In genomic region chr13:110411316-110412105, GRCh38 we compare ENCODE assay signal across 9 cellular contexts.
A peak's percentile ranks its signal among the peaks of the same experiment; 100 is the strongest.
DNase-seq lines count a peak whose midpoint lies in the region; ATAC-seq and TF ChIP-seq lines count a peak whose summit lies in the region.
"Had no signal": no experiment of that assay in that cellular context is flagged by ENCODE, and none has a peak within 500 bp of the region (broad histone marks: within the 10 kb centered on the region; RNA-seq: fewer than 3 reads in every experiment).

No MANE protein-coding gene starts in this region.

- peak overlapping the region; percentile 30 for H3K9ac ChIP-seq in mesenchymal stem cell (ENCODE audit: low read length)

- no peak for DNase-seq in left ventricle myocardium inferior
- DNase-seq in Right ventricle myocardium superior, result no peak
- DNase-seq in mesenchymal stem cell, result peak; percentile 71
- no peak for DNase-seq in aorta
- DNase-seq in mucosa of gallbladder (ENCODE audit: low spot score), result no peak
- no peak for DNase-seq in middle frontal gyrus (ENCODE audit: extremely low spot score, low spot score)
- no peak for DNase-seq in NCI-H2081 (lab: John Stamatoyannopoulos, UW)

- intact Hi-C loops in left ventricle myocardium inferior (cut with micrococcal nuclease), result loop anchor here (10.0 kb wide), 1 partner anchor 107 kb away; the partner anchor contains the start of genes COL4A1 and COL4A2
- intact Hi-C loops in Right ventricle myocardium superior (cut with DNase I), result loop anchor here (5.0 kb wide), 2 partner anchors 104 to 189 kb away; partner anchors contain the start of genes COL4A1 and COL4A2
- intact Hi-C loops in aorta (cut with DNase I), result loop anchor here (2.0 to 10.0 kb wide), 7 partner anchors 17 to 167 kb away; partner anchors contain the start of genes COL4A1 (in 1 of the 2) and COL4A2 (in 1 of the 2)

- H3K4me3 Mint-ChIP-seq in activated T-helper 17 cell treated with anti-CD3 and anti-CD28 coated beads, Interleukin-2, amount 50 U/mL, for 72 hours, result no peak overlapping the region
- H3K4me3 Mint-ChIP-seq: activated CD4-positive, alpha-beta T cell treated with anti-CD3 and anti-CD28 coated beads, Interleukin-2, amount 10 ng/mL, durations not matched to agents 24 days and 14 days had no signal

- peaks cover 97% of the 10 kb centered on the region for H3K4me1 ChIP-seq in left ventricle myocardium inferior
- H3K4me1 ChIP-seq in mesenchymal stem cell (ENCODE audit: control insufficient read depth, insufficient read depth, low read depth, low read length), result peaks cover 59% of the 10 kb centered on the region
- H3K4me1 ChIP-seq in aorta (ENCODE audit: control insufficient read depth in 1 of 2, insufficient read depth in 2 of 2, low read length in 2 of 2), result peaks cover 4 to 13% of the 10 kb centered on the region in 2 donors

- H3K18ac ChIP-seq in mesenchymal stem cell (ENCODE audit: low read depth in 1 of 2, low read length in 2 of 2), result peak overlapping the region; percentile 22 to 97

- H2BK120ac ChIP-seq in mesenchymal stem cell (ENCODE audit: low read depth, low read length), result peak overlapping the region; percentile 84

- H3K4me1 Mint-ChIP-seq in activated T-helper 17 cell treated with anti-CD3 and anti-CD28 coated beads, Interleukin-2, amount 50 U/mL, for 72 hours, result peaks cover 9% of the 10 kb centered on the region

- H2BK5ac ChIP-seq in mesenchymal stem cell (ENCODE audit: low read depth, low read length, poor library complexity, severe bottlenecking), result peak overlapping the region; percentile 80

- no peak overlapping the region for H3K27ac Mint-ChIP-seq in activated T-helper 17 cell treated with anti-CD3 and anti-CD28 coated beads, Interleukin-2, amount 50 U/mL, for 72 hours
- H3K27ac Mint-ChIP-seq: activated CD4-positive, alpha-beta T cell treated with anti-CD3 and anti-CD28 coated beads, Interleukin-2, amount 10 ng/mL, durations not matched to agents 24 days and 14 days had no signal

- peak overlapping the region; percentile 6 to 85 for H3K4ac ChIP-seq in mesenchymal stem cell (ENCODE audit: low read depth in 1 of 2, low read length in 2 of 2)

- H3K36me3 Mint-ChIP-seq in activated T-helper 17 cell treated with anti-CD3 and anti-CD28 coated beads, Interleukin-2, amount 50 U/mL, for 72 hours (ENCODE audit: low read depth), result no peaks in the 10 kb centered on the region

- ATAC-seq in Right ventricle myocardium superior (ENCODE audit: poor library complexity) (no peak), aorta (ENCODE audit: low FRiP score) (no peak)
- peak; percentile 6 for ATAC-seq in activated T-helper 17 cell treated with anti-CD3 and anti-CD28 coated beads, Interleukin-2, amount 50 U/mL, for 72 hours (replicated peaks)

- H3K23ac ChIP-seq in mesenchymal stem cell (ENCODE audit: low read length in 2 of 2), result no peak overlapping the region

- no peak overlapping the region for H3K4me2 ChIP-seq in mesenchymal stem cell (ENCODE audit: low read length, poor library complexity, severe bottlenecking)

- peaks cover 62% of the 10 kb centered on the region for H3K27me3 Mint-ChIP-seq in activated T-helper 17 cell treated with anti-CD3 and anti-CD28 coated beads, Interleukin-2, amount 50 U/mL, for 72 hours

- H4K8ac ChIP-seq in mesenchymal stem cell (ENCODE audit: low read length), result no peak overlapping the region

- H3K9me3 ChIP-seq in left ventricle myocardium inferior (replicated peaks) (no peaks in the 10 kb centered on the region), mesenchymal stem cell (ENCODE audit: control insufficient read depth, low read length) (no peaks in the 10 kb centered on the region), aorta (ENCODE audit: control insufficient read depth, low read length) (no peaks in the 10 kb centered on the region)

- H3K4me3 ChIP-seq in left ventricle myocardium inferior (no peak overlapping the region), mesenchymal stem cell (ENCODE audit: insufficient read depth in 1 of 2, low read depth in 1 of 2, low read length in 2 of 2) (no peak overlapping the region), aorta (ENCODE audit: low read length in 2 of 2) (no peak overlapping the region)

- peak overlapping the region; percentile 14 to 45 for H2BK12ac ChIP-seq in mesenchymal stem cell (ENCODE audit: low read length in 2 of 2)

- H3K27ac ChIP-seq in left ventricle myocardium inferior (replicated peaks) (peak overlapping the region; percentile 88), mesenchymal stem cell (ENCODE audit: low read length, poor library complexity, severe bottlenecking) (peak overlapping the region; percentile 95), aorta (ENCODE audit: low read depth in 1 of 2, low read length in 2 of 2) (peak overlapping the region; percentile 40 to 85)

- H2BK15ac ChIP-seq in mesenchymal stem cell (ENCODE audit: low read depth, poor library complexity, severe bottlenecking), result no peak overlapping the region

- no peaks in the 10 kb centered on the region for H3K36me3 ChIP-seq in left ventricle myocardium inferior
- peaks cover 4 to 43% of the 10 kb centered on the region in 2 experiments for H3K36me3 ChIP-seq in mesenchymal stem cell (ENCODE audit: control insufficient read depth in 1 of 2, insufficient read depth in 2 of 2, low read depth in 1 of 2, low read length in 2 of 2)
- H3K36me3 ChIP-seq in aorta (ENCODE audit: control insufficient read depth in 1 of 2, insufficient read depth in 2 of 2, low read length in 1 of 2), result no peaks in the 10 kb centered on the region

- no peak overlapping the region for H3K14ac ChIP-seq in mesenchymal stem cell (ENCODE audit: low read length in 2 of 2)

- no peak overlapping the region for H2AFZ ChIP-seq in mesenchymal stem cell (ENCODE audit: low read depth, low read length)

- no peak for TF ChIP-seq CTCF in left ventricle myocardium inferior (IDR thresholded peaks at IDR 0.05; ENCODE audit: borderline replicate concordance)

- peak overlapping the region; percentile 25 for H2AK5ac ChIP-seq in mesenchymal stem cell (ENCODE audit: low read length, severe bottlenecking)

- WGBS in mesenchymal stem cell, result 53% methylated on average over 5 of the region's 6 CpGs
- WGBS in aorta, 2 donors, result 50 to 57% methylated on average over 6 of the region's 6 CpGs

- peak overlapping the region; percentile 81 for H4K91ac ChIP-seq in mesenchymal stem cell (ENCODE audit: low read length)

- no peaks in the 10 kb centered on the region for H3K9me3 Mint-ChIP-seq in activated T-helper 17 cell treated with anti-CD3 and anti-CD28 coated beads, Interleukin-2, amount 50 U/mL, for 72 hours
- H3K9me3 Mint-ChIP-seq: activated CD4-positive, alpha-beta T cell treated with anti-CD3 and anti-CD28 coated beads, Interleukin-2, amount 10 ng/mL, durations not matched to agents 24 days and 14 days had no signal

- H3K79me1 ChIP-seq in mesenchymal stem cell (replicated peaks; ENCODE audit: low read length, poor library complexity, severe bottlenecking), result peaks cover 26% of the 10 kb centered on the region

- no peaks in the 10 kb centered on the region for H3K27me3 ChIP-seq in left ventricle myocardium inferior (ENCODE audit: low read depth)
- H3K27me3 ChIP-seq in mesenchymal stem cell (ENCODE audit: control insufficient read depth in 1 of 2, insufficient read depth in 1 of 2, low read length in 2 of 2), result no peaks in the 10 kb centered on the region
- no peaks in the 10 kb centered on the region for H3K27me3 ChIP-seq in aorta (ENCODE audit: control insufficient read depth in 1 of 2, insufficient read depth in 2 of 2, low read length in 1 of 2)
